1 cellular context compared by ENCODE assay signal in the genomic region with DNA sequence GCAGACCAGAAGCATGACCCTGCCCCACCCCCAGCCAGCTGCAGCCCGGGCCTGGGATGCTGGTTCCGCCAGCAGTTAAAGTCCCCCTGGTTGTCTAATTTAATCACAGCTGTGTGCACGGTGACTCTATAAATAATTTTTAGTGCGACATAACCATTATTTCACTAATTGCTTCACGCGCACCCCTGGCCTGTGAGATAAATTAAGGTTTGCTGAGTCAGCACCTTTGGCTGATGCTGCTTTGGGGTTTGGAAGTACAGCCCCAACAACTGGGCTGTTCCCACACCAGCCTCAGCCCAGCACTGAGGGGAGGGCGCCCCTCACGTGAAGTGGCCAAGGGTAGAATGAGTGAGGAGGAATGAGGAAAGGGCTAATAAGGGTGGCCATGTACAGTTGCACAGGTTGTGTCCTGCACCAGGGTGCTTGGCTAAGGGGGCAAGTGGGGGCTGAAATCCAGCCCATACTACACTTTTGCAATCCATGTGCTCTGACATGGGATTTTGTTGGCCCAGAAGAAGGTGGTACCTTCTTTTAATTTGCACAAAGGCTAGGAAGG.
TF ChIP-seq lines count a peak whose summit lies in the region.

No MANE protein-coding gene starts in this region.

TF ChIP-seq in HepG2, 621 proteins besides CTCF, POLR2A, EP300 and RAD21 (continued from another document):
- TF ChIP-seq MAFF (IDR thresholded peaks at IDR 0.05; ENCODE audit: low read depth, low read length): peak; percentile 100
- TF ChIP-seq MAFK (conservative IDR thresholded peaks at IDR 0.05 in 1 of 2, IDR thresholded peaks at IDR 0.05 in 1 of 2; ENCODE audit: low read length in 2 of 2): peak; percentile 100
- TF ChIP-seq, protein P1, sequence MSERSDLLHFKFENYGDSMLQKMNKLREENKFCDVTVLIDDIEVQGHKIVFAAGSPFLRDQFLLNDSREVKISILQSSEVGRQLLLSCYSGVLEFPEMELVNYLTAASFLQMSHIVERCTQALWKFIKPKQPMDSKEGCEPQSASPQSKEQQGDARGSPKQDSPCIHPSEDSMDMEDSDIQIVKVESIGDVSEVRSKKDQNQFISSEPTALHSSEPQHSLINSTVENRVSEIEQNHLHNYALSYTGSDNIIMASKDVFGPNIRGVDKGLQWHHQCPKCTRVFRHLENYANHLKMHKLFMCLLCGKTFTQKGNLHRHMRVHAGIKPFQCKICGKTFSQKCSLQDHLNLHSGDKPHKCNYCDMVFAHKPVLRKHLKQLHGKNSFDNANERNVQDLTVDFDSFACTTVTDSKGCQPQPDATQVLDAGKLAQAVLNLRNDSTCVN (CRISPR knock-in tag; IDR thresholded peaks at IDR 0.05; ENCODE audit: borderline replicate concordance): no peak
- peak; percentile 12 for TF ChIP-seq HNRNPLL (IDR thresholded peaks at IDR 0.05; ENCODE audit: low read depth, low read length, poor library complexity, severe bottlenecking)
